ENCODE assay signal across 23 cellular contexts in the genomic region with DNA sequence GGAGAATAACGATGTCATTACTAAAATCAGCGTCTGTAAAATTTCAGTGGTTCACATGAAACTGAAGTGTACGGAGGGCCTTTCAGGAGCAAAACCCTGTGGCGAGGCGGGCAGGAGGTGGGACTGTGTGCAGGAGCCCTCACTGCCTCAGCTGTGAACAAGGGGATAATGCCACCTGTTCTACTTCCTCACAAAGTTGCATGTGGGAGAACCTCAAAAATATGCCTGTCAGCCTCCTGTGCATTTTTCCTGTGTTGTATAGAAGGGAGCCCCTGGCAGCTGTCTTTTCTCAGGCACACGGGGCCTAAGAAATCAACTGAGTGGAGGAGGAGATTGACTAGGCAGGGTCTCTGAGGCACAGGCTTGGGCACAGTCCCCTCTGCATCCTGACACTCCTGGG. TPM values are rescaled to one million over a fixed set of nuclear protein-coding genes. Genes with fewer than 3 reads are reported as not detected.
DNase-seq lines count a peak whose midpoint lies in the region; ATAC-seq and TF ChIP-seq lines count a peak whose summit lies in the region.
"Had no signal": no experiment of that assay in that cellular context is flagged by ENCODE, and none has a peak within 500 bp of the region (broad histone marks: within the 10 kb centered on the region; RNA-seq: fewer than 3 reads in every experiment).

No MANE protein-coding gene starts in this region.

- H3K9ac ChIP-seq in endodermal cell (ENCODE audit: extremely low read depth, low read length, poor library complexity, severe bottlenecking): no peak overlapping the region
- H3K9ac ChIP-seq: BLaER1 treated with 17β-estradiol and CSF1 and Interleukin-3, amounts not matched to agents 10 nM and 100 nM had no signal

- H3K4me3 ChIP-seq in endodermal cell (ENCODE audit: low read length): no peak overlapping the region
- no peak overlapping the region for H3K4me3 ChIP-seq in osteoblast (ENCODE audit: insufficient read depth, low read length)
- H3K4me3 ChIP-seq: BLaER1 treated with 17β-estradiol and CSF1 and Interleukin-3, amounts not matched to agents 10 nM and 100 nM; MG63; SJSA1 had no signal

- no peak for ATAC-seq in HG03378 (IDR thresholded peaks at IDR 0.05; ENCODE audit: unreplicated experiment)
- ATAC-seq in GM19324 (IDR thresholded peaks at IDR 0.05; ENCODE audit: low FRiP score, unreplicated experiment): no peak
- no peak for ATAC-seq in HG03097 (IDR thresholded peaks at IDR 0.05; ENCODE audit: low FRiP score, unreplicated experiment)
- ATAC-seq: CD8-positive, alpha-beta T cell had no signal

- peaks cover 20% of the 10 kb centered on the region for H3K36me3 Mint-ChIP-seq in endodermal cell (ENCODE audit: low read depth)

- no peak overlapping the region for H3K4me2 ChIP-seq in osteoblast (ENCODE audit: insufficient read depth, low read length)
- H3K4me2 ChIP-seq: BLaER1 treated with 17β-estradiol and CSF1 and Interleukin-3, amounts not matched to agents 10 nM and 100 nM had no signal

- H3K27ac Mint-ChIP-seq in endodermal cell: peak overlapping the region; percentile 23
- H3K27ac Mint-ChIP-seq: CD8-positive, alpha-beta T cell had no signal

- H3K27ac ChIP-seq in KOPT-K1 (ENCODE audit: low read depth, low read length, poor library complexity, severe bottlenecking) (peak overlapping the region; percentile 91), endodermal cell (ENCODE audit: low read depth, low read length) (no peak overlapping the region), osteoblast (ENCODE audit: low read depth, low read length) (no peak overlapping the region)
- H3K27ac ChIP-seq: 22Rv1; BLaER1 treated with 17β-estradiol and CSF1 and Interleukin-3, amounts not matched to agents 10 nM and 100 nM; SJSA1 had no signal

- H3K9me3 ChIP-seq in KOPT-K1 (ENCODE audit: insufficient read depth, low read length, poor library complexity, severe bottlenecking) (no peaks in the 10 kb centered on the region), endodermal cell (ENCODE audit: control insufficient read depth, low read length) (no peaks in the 10 kb centered on the region), osteoblast (ENCODE audit: low read depth, low read length) (no peaks in the 10 kb centered on the region)
- H3K9me3 ChIP-seq: BLaER1 treated with 17β-estradiol and CSF1 and Interleukin-3, amounts not matched to agents 10 nM and 100 nM; MG63; SJSA1 had no signal

- H3K27me3 Mint-ChIP-seq in endodermal cell (ENCODE audit: insufficient read depth): no peaks in the 10 kb centered on the region

- H3K4me1 ChIP-seq in endodermal cell (ENCODE audit: control insufficient read depth, insufficient read depth, low read length): no peaks in the 10 kb centered on the region
- no peaks in the 10 kb centered on the region for H3K4me1 ChIP-seq in osteoblast (ENCODE audit: insufficient read depth, low read length)
- H3K4me1 ChIP-seq: SJSA1 had no signal

- DNase-seq in DMS79 treated with DMSO at 0.1 percent for 48 hours (lab: John Stamatoyannopoulos, UW) (peak; percentile 10), DMS79 (lab: John Stamatoyannopoulos, UW) (no peak), endodermal cell (no peak), osteoblast (ENCODE audit: insufficient read length, low spot score, missing footprints) (peak; percentile 21)
- DNase-seq: ACHN; CD8-positive, alpha-beta T cell; MG63; NCI-H1417; NCI-H1694 treated with DMSO at 0.1 percent for 48 hours; NCI-H2081 treated with DMSO at 0.1 percent for 48 hours; NCI-H2171 treated with DMSO at 0.1 percent for 48 hours; NCI-H446; NCI-H526 treated with DMSO at 0.1 percent for 48 hours; OCI-M1 had no signal

- TF ChIP-seq CTCF in endodermal cell (conservative IDR thresholded peaks at IDR 0.05) (no peak), osteoblast (IDR thresholded peaks at IDR 0.05; ENCODE audit: extremely low read depth, low read depth, low read length) (no peak)

- H3K4me1 Mint-ChIP-seq in endodermal cell: no peaks in the 10 kb centered on the region

- no peaks in the 10 kb centered on the region for H4K20me1 ChIP-seq in osteoblast (ENCODE audit: insufficient read depth, low read length)

- H3K36me3 ChIP-seq in KOPT-K1 (ENCODE audit: insufficient read depth, low read length): peaks cover 79% of the 10 kb centered on the region
- no peaks in the 10 kb centered on the region for H3K36me3 ChIP-seq in endodermal cell (ENCODE audit: control insufficient read depth, insufficient read depth, low read length)
- H3K36me3 ChIP-seq in osteoblast (ENCODE audit: insufficient read depth, low read length): no peaks in the 10 kb centered on the region
- H3K36me3 ChIP-seq: MG63, SJSA1 had no signal

- H3K79me2 ChIP-seq in osteoblast (ENCODE audit: insufficient read depth, low read length): no peaks in the 10 kb centered on the region

- no peak overlapping the region for H3K4me3 Mint-ChIP-seq in endodermal cell
- H3K4me3 Mint-ChIP-seq: CD8-positive, alpha-beta T cell had no signal

- 93 to 94% methylated on average over 6 of the region's 6 CpGs for WGBS in endodermal cell (ENCODE audit: insufficient coverage in 1 of 2, insufficient read length in 1 of 2), 2 experiments

- H3K27me3 ChIP-seq in endodermal cell (ENCODE audit: control insufficient read depth, insufficient read depth, low read length, poor library complexity, severe bottlenecking): no peaks in the 10 kb centered on the region
- H3K27me3 ChIP-seq in osteoblast (ENCODE audit: insufficient read depth, low read length): no peaks in the 10 kb centered on the region
- H3K27me3 ChIP-seq: BLaER1 treated with 17β-estradiol and CSF1 and Interleukin-3, amounts not matched to agents 10 nM and 100 nM; MG63; SJSA1 had no signal

- H3K9me3 Mint-ChIP-seq in endodermal cell: no peaks in the 10 kb centered on the region
- H3K9me3 Mint-ChIP-seq: CD8-positive, alpha-beta T cell had no signal

- no peak overlapping the region for H2AFZ ChIP-seq in osteoblast (ENCODE audit: low read length)

RNA-seq across cellular contexts. Expression of a gene that starts 43.0 kb away (rescaled TPM):
- total RNA-seq in endodermal cell: under 1 TPM; 0.77 to 0.84 TPM
- 0.14 TPM for polyA plus RNA-seq in endodermal cell (2013, experiment 1 of 2)
- 0.33 TPM for polyA plus RNA-seq in endodermal cell (2013, experiment 2 of 2)
- total RNA-seq in osteoblast: under 0.01 TPM in 1 of 2 replicates, not detected in the other
- total RNA-seq: Daoy, H4 had no signal

Comparison
In these comparisons a context has a peak if more than half of its experiments do, and no peak if none do; other contexts are left out.
1. DNase-seq: peak in DMS79 treated with DMSO at 0.1 percent for 48 hours (single experiment) and osteoblast (single experiment); none in DMS79 (single experiment) and endodermal cell (single experiment).